In the genomic region with DNA sequence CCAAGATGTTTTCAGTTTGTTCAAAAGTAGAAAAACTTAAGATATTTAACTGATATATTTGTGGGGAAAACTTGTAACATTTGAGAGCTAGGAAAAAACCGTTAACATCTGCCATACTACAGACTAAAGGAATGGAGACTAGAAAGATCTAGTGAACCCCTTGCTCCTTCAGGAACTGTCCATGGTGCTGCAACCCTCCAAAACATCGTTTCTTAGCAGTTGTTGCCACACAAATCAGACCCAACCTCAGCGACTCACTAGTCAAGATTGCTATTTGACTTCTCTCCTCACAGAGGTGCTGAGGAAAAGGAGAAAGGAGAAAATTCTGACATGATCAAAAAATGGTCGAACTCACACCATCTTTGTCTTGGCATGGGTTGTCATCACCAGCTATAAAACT, we compare ENCODE assay signal across 10 cellular contexts.
DNase-seq lines count a peak whose midpoint lies in the region; ATAC-seq, FAIRE-seq and TF ChIP-seq lines count a peak whose summit lies in the region.
"Had no signal": no experiment of that assay in that cellular context is flagged by ENCODE, and none has a peak within 500 bp of the region (broad histone marks: within the 10 kb centered on the region; RNA-seq: fewer than 3 reads in every experiment).

No MANE protein-coding gene starts in this region.

- DNase-seq in A549 (ENCODE audit: low read depth in 1 of 2, low spot score in 1 of 2) (peak in 1 of 2 experiments; percentile 13), HCT116 (ENCODE audit: low read depth, low spot score) (no peak), SK-N-SH (no peak), glomerular visceral epithelial cell (ENCODE audit: extremely low spot score) (peak; percentile 34), suprapubic skin (ENCODE audit: low spot score in 2 of 2) (no peak), NCI-H524 (lab: John Stamatoyannopoulos, UW) (no peak)
- DNase-seq: C1 segment of cervical spinal cord; stimulated activated naive B cell treated with anti-CD40 and anti-IgM and Interleukin-4, amounts not matched to agents 10 μg/mL and 1 μg/mL and 100 μg/mL, for 72 hours had no signal

- H3K9ac ChIP-seq in HCT116 (ENCODE audit: low read length) (no peak overlapping the region), SK-N-SH (no peak overlapping the region)

- TF ChIP-seq CTCF in A549 (IDR thresholded peaks at IDR 0.05) = no peak
- no peak for TF ChIP-seq CTCF in HCT116 (IDR thresholded peaks at IDR 0.05 in 2 of 3, conservative IDR thresholded peaks at IDR 0.05 in 1 of 3; ENCODE audit: borderline replicate concordance in 1 of 3, insufficient read depth in 1 of 3, low read depth in 2 of 3, low read length in 2 of 3)
- no peak for TF ChIP-seq CTCF in SK-N-SH (IDR thresholded peaks at IDR 0.05)
- TF ChIP-seq CTCF in suprapubic skin (IDR thresholded peaks at IDR 0.05) = no peak

- H4K20me1 ChIP-seq in HCT116 (ENCODE audit: insufficient read depth) (no peaks in the 10 kb centered on the region), SK-N-SH (ENCODE audit: insufficient read depth) (no peaks in the 10 kb centered on the region)

- H3K79me2 ChIP-seq in HCT116 (ENCODE audit: insufficient read depth, low read length) (no peaks in the 10 kb centered on the region), SK-N-SH (ENCODE audit: insufficient read depth) (no peaks in the 10 kb centered on the region)

- H3F3A ChIP-seq in SK-N-SH (replicated peaks; ENCODE audit: insufficient read depth) = no peaks in the 10 kb centered on the region

- H3K9me2 ChIP-seq in HCT116 (ENCODE audit: insufficient read depth) = no peaks in the 10 kb centered on the region
- H3K9me2 ChIP-seq in SK-N-SH = no peaks in the 10 kb centered on the region

- CTCF ChIA-PET in A549 (lab: Yijun Ruan, JAX) (no interaction called here), HCT116 (lab: Charles Lee) (no interaction called here), SK-N-SH (lab: Yijun Ruan, JAX) (no interaction called here)

- no peak overlapping the region for H3K4me3 ChIP-seq in A549
- no peak overlapping the region for H3K4me3 ChIP-seq in HCT116 (replicated peaks in 1 of 2; ENCODE audit: low read depth in 1 of 2, low read length in 2 of 2)
- H3K4me3 ChIP-seq in SK-N-SH (ENCODE audit: low read depth in 2 of 2, low read length in 1 of 2) = no peak overlapping the region
- no peak overlapping the region for H3K4me3 ChIP-seq in suprapubic skin

- FAIRE-seq in A549 (lab: Jason Lieb, UNC) = no peak

- H3K27me3 ChIP-seq in HCT116 (ENCODE audit: insufficient read depth, low read length) (no peaks in the 10 kb centered on the region), SK-N-SH (ENCODE audit: insufficient read depth) (no peaks in the 10 kb centered on the region), suprapubic skin (no peaks in the 10 kb centered on the region)

- no peaks in the 10 kb centered on the region for H3K36me3 ChIP-seq in HCT116 (ENCODE audit: control insufficient read depth in 1 of 2, insufficient read depth in 2 of 2, low read length in 2 of 2)
- no peaks in the 10 kb centered on the region for H3K36me3 ChIP-seq in SK-N-SH (replicated peaks in 1 of 2; ENCODE audit: control insufficient read depth in 1 of 2, insufficient read depth in 2 of 2, low read length in 1 of 2)
- H3K36me3 ChIP-seq in suprapubic skin = no peaks in the 10 kb centered on the region

- H3K4me2 ChIP-seq in A549 (no peak overlapping the region), HCT116 (ENCODE audit: low read length) (no peak overlapping the region), SK-N-SH (no peak overlapping the region)

- POLR2A ChIA-PET in A549 (lab: Yijun Ruan, JAX) (no interaction called here), HCT116 (lab: Charles Lee) (no interaction called here), SK-N-SH (lab: Yijun Ruan, JAX) (no interaction called here)

- no peak for ATAC-seq in A549
- ATAC-seq in HCT116 = no peak
- no peak for ATAC-seq in GM19467 (IDR thresholded peaks at IDR 0.05; ENCODE audit: unreplicated experiment)
- ATAC-seq in GM18861 (IDR thresholded peaks at IDR 0.05; ENCODE audit: unreplicated experiment) = no peak
- ATAC-seq: stimulated activated naive B cell treated with anti-CD40 and anti-IgM and Interleukin-4, amounts not matched to agents 10 μg/mL and 1 μg/mL and 100 μg/mL, for 72 hours had no signal

- no peak for TF ChIP-seq EP300 in A549 (IDR thresholded peaks at IDR 0.05)
- no peak for TF ChIP-seq EP300 in SK-N-SH (IDR thresholded peaks at IDR 0.05; ENCODE audit: borderline replicate concordance in 1 of 2, low read depth in 1 of 2, low read length in 1 of 2)
- TF ChIP-seq EP300 in suprapubic skin (IDR thresholded peaks at IDR 0.05) = no peak

- H3K27ac ChIP-seq in A549 (no peak overlapping the region), HCT116 (ENCODE audit: low read depth, low read length) (no peak overlapping the region), SK-N-SH (ENCODE audit: low read depth in 2 of 2, low read length in 1 of 2) (no peak overlapping the region), suprapubic skin (no peak overlapping the region)

- 9% methylated on average over 4 of the region's 4 CpGs for WGBS in A549 (ENCODE audit: missing lambda C conversion rate)
- 29% methylated on average over 4 of the region's 4 CpGs for WGBS in SK-N-SH (ENCODE audit: low lambda C conversion rate)
- 34% methylated on average over 4 of the region's 4 CpGs for WGBS in suprapubic skin

- no TSS peak for BruUV-seq in HCT116 (replicated peaks; lab: Mats Ljungman, UMichigan)

- intact Hi-C loops in HCT116 (cut with micrococcal nuclease) = no loop called here

- no peak for TF ChIP-seq POLR2A in A549 (IDR thresholded peaks at IDR 0.05; ENCODE audit: low read length)
- no peak for TF ChIP-seq POLR2A in HCT116 (IDR thresholded peaks at IDR 0.05; ENCODE audit: borderline replicate concordance, extremely low read depth, insufficient read depth, insufficient read length)
- TF ChIP-seq POLR2A in suprapubic skin (IDR thresholded peaks at IDR 0.05) = no peak

- no peak overlapping the region for H2AFZ ChIP-seq in HCT116 (ENCODE audit: low read depth, low read length, poor library complexity, severe bottlenecking)
- H2AFZ ChIP-seq in SK-N-SH (ENCODE audit: low read depth) = no peak overlapping the region

- H3K4me1 ChIP-seq in A549 = no peaks in the 10 kb centered on the region
- no peaks in the 10 kb centered on the region for H3K4me1 ChIP-seq in HCT116 (ENCODE audit: control insufficient read depth in 1 of 2, insufficient read depth in 2 of 2, low read length in 2 of 2)
- H3K4me1 ChIP-seq in SK-N-SH (ENCODE audit: control insufficient read depth in 1 of 2, insufficient read depth in 2 of 2, low read depth in 1 of 2, low read length in 1 of 2) = no peaks in the 10 kb centered on the region; a peak in 1 of 4 replicates
- no peaks in the 10 kb centered on the region for H3K4me1 ChIP-seq in suprapubic skin

- TF ChIP-seq RAD21 in A549 (conservative IDR thresholded peaks at IDR 0.05 in 1 of 2, IDR thresholded peaks at IDR 0.05 in 1 of 2) (no peak), HCT116 (IDR thresholded peaks at IDR 0.05; ENCODE audit: low read depth) (no peak), SK-N-SH (IDR thresholded peaks at IDR 0.05; ENCODE audit: low read length) (no peak)

- H3K9me3 ChIP-seq in A549 (no peaks in the 10 kb centered on the region), HCT116 (ENCODE audit: control insufficient read depth in 1 of 2, insufficient read depth in 1 of 2, low read depth in 1 of 2, low read length in 2 of 2) (no peaks in the 10 kb centered on the region; a peak in 1 of 4 replicates), SK-N-SH (no peaks in the 10 kb centered on the region), suprapubic skin (no peaks in the 10 kb centered on the region)

- RAD21 ChIA-PET in HCT116 (lab: Charles Lee; ENCODE audit: low non-redundant PET in 1 of 2, low total read pairs in 2 of 2, uncharacterized antibody in 2 of 2, unreplicated experiment in 2 of 2) = no interaction called here

TF ChIP-seq in A549, 52 proteins besides CTCF, POLR2A, EP300 and RAD21 (continues in another document):
- TF ChIP-seq EHMT2 (IDR thresholded peaks at IDR 0.05; ENCODE audit: low read depth) (peak; percentile 80; the same call in 1 of the 2 replicates), CBX8 (IDR thresholded peaks at IDR 0.05) (no peak), KDM1A (IDR thresholded peaks at IDR 0.05; ENCODE audit: low read depth) (no peak), MAFK (IDR thresholded peaks at IDR 0.05; ENCODE audit: partially characterized antibody) (no peak), JUNB (IDR thresholded peaks at IDR 0.05) (no peak), MAZ (IDR thresholded peaks at IDR 0.05; ENCODE audit: borderline replicate concordance, low read depth, low read length) (no peak)

TF ChIP-seq in SK-N-SH, 30 proteins besides CTCF, POLR2A, EP300 and RAD21:
- no peak for TF ChIP-seq RCOR1 (IDR thresholded peaks at IDR 0.05; ENCODE audit: low read length)
- peak; percentile 96 for TF ChIP-seq REST (IDR thresholded peaks at IDR 0.05; ENCODE audit: low read depth, low read length)

Comparison
In these comparisons a context has a peak if more than half of its experiments do, and no peak if none do; other contexts are left out.
1. Of the 12 proteins assayed by ChIP-seq in both A549 and SK-N-SH: peak only in A549: none; only in SK-N-SH: none; in both: REST; in neither: 11.